Comparison of ENCODE assay signal across 8 cellular contexts in genomic region chr4:163495900-163496299, GRCh38. TPM values are rescaled to one million over a fixed set of nuclear protein-coding genes. Genes with fewer than 3 reads are reported as not detected.
DNase-seq lines count a peak whose midpoint lies in the region; ATAC-seq and TF ChIP-seq lines count a peak whose summit lies in the region.

No MANE protein-coding gene starts in this region.

- H3K36me3 ChIP-seq in OCI-LY1 (ENCODE audit: insufficient read depth, low read length) (peaks cover 32% of the 10 kb centered on the region), endodermal cell (ENCODE audit: control insufficient read depth, insufficient read depth, low read length) (peaks cover 13% of the 10 kb centered on the region)

- H3K27ac ChIP-seq in OCI-LY1 (ENCODE audit: low read depth, low read length, poor library complexity, severe bottlenecking) (peak overlapping the region; percentile 25), endodermal cell (ENCODE audit: low read depth, low read length) (no peak overlapping the region)

- H3K4me3 Mint-ChIP-seq in endodermal cell = peak overlapping the region; percentile 98
- H3K4me3 Mint-ChIP-seq in stimulated activated naive B cell treated with anti-CD40 and anti-IgM and Interleukin-4, amounts not matched to agents 10 μg/mL and 1 μg/mL and 100 μg/mL, for 72 hours = peak overlapping the region; percentile 85 to 96

- no peaks in the 10 kb centered on the region for H3K9me3 Mint-ChIP-seq in endodermal cell
- no peaks in the 10 kb centered on the region for H3K9me3 Mint-ChIP-seq in stimulated activated naive B cell treated with anti-CD40 and anti-IgM and Interleukin-4, amounts not matched to agents 10 μg/mL and 1 μg/mL and 100 μg/mL, for 72 hours

- 29 to 39% methylated on average over 1 of the region's 1 CpG for WGBS in endodermal cell (ENCODE audit: insufficient coverage in 1 of 2, insufficient read length in 1 of 2), 2 experiments

- peaks cover 13% of the 10 kb centered on the region for H3K36me3 Mint-ChIP-seq in endodermal cell (ENCODE audit: low read depth)
- H3K36me3 Mint-ChIP-seq in stimulated activated naive B cell treated with anti-CD40 and anti-IgM and Interleukin-4, amounts not matched to agents 10 μg/mL and 1 μg/mL and 100 μg/mL, for 72 hours = peaks cover 20 to 31% of the 10 kb centered on the region in 2 donors

- H3K9me3 ChIP-seq in OCI-LY1 (ENCODE audit: low read length) (no peaks in the 10 kb centered on the region; the same call in 1 of the 2 replicates), endodermal cell (ENCODE audit: control insufficient read depth, low read length) (peaks cover 5% of the 10 kb centered on the region)

- no peaks in the 10 kb centered on the region for H3K27me3 Mint-ChIP-seq in endodermal cell (ENCODE audit: insufficient read depth)
- no peaks in the 10 kb centered on the region for H3K27me3 Mint-ChIP-seq in stimulated activated naive B cell treated with anti-CD40 and anti-IgM and Interleukin-4, amounts not matched to agents 10 μg/mL and 1 μg/mL and 100 μg/mL, for 72 hours

- peaks cover 62% of the 10 kb centered on the region for H3K79me2 ChIP-seq in OCI-LY1 (ENCODE audit: insufficient read depth, low read length)

- ATAC-seq in stimulated activated naive B cell treated with anti-CD40 and anti-IgM and Interleukin-4, amounts not matched to agents 10 μg/mL and 1 μg/mL and 100 μg/mL, for 72 hours (replicated peaks) = peak; percentile 45 to 49

- peaks cover 11% of the 10 kb centered on the region for H3K4me1 Mint-ChIP-seq in endodermal cell
- peaks cover 18 to 40% of the 10 kb centered on the region in 2 donors for H3K4me1 Mint-ChIP-seq in stimulated activated naive B cell treated with anti-CD40 and anti-IgM and Interleukin-4, amounts not matched to agents 10 μg/mL and 1 μg/mL and 100 μg/mL, for 72 hours

- H3K4me2 ChIP-seq in OCI-LY1 (ENCODE audit: low read length) = peak overlapping the region; percentile 95

- no peaks in the 10 kb centered on the region for H4K20me1 ChIP-seq in OCI-LY1 (ENCODE audit: insufficient read depth, low read length)

- H3K27ac Mint-ChIP-seq in endodermal cell = peak overlapping the region; percentile 70
- peak overlapping the region; percentile 97 for H3K27ac Mint-ChIP-seq in stimulated activated naive B cell treated with anti-CD40 and anti-IgM and Interleukin-4, amounts not matched to agents 10 μg/mL and 1 μg/mL and 100 μg/mL, for 72 hours

- H3K9ac ChIP-seq in OCI-LY1 (ENCODE audit: low read length) (peak overlapping the region; percentile 94), endodermal cell (ENCODE audit: extremely low read depth, low read length, poor library complexity, severe bottlenecking) (peak overlapping the region; percentile 93)

- TF ChIP-seq CTCF in HFF-Myc (IDR thresholded peaks at IDR 0.05; ENCODE audit: low read depth, low read length, missing control alignments) (no peak), OCI-LY1 (IDR thresholded peaks at IDR 0.05; ENCODE audit: low read length) (no peak), endodermal cell (conservative IDR thresholded peaks at IDR 0.05) (no peak)

- H3K4me1 ChIP-seq in OCI-LY1 (ENCODE audit: insufficient read depth, low read length, severe bottlenecking) (peaks cover 20% of the 10 kb centered on the region), endodermal cell (ENCODE audit: control insufficient read depth, insufficient read depth, low read length) (no peaks in the 10 kb centered on the region)

- no peaks in the 10 kb centered on the region for H3K9me2 ChIP-seq in OCI-LY1 (ENCODE audit: low read depth, low read length)

- H3K27me3 ChIP-seq in OCI-LY1 (ENCODE audit: insufficient read depth, low read length) (no peaks in the 10 kb centered on the region), endodermal cell (ENCODE audit: control insufficient read depth, insufficient read depth, low read length, poor library complexity, severe bottlenecking) (no peaks in the 10 kb centered on the region)

- H3K4me3 ChIP-seq in HFF-Myc (replicated peaks; ENCODE audit: low read depth, low read length) (peak overlapping the region; percentile 68), OCI-LY1 (ENCODE audit: low read depth, low read length, poor library complexity, severe bottlenecking) (peak overlapping the region; percentile 90), endodermal cell (ENCODE audit: low read length) (peak overlapping the region; percentile 90)

- H3F3A ChIP-seq in OCI-LY1 (ENCODE audit: insufficient read depth, low read length) = peaks cover 9% of the 10 kb centered on the region; the same call in 1 of the 2 replicates

- no peak overlapping the region for H2AFZ ChIP-seq in OCI-LY1 (ENCODE audit: low read length)

- peak; percentile 34 for DNase-seq in DMS 273 (lab: John Stamatoyannopoulos, UW; ENCODE audit: unreplicated experiment)
- DNase-seq in DMS 273 treated with DMSO at 0.1 percent for 48 hours (lab: John Stamatoyannopoulos, UW) = no peak
- no peak for DNase-seq in HFF-Myc (ENCODE audit: extremely low read depth, low read depth)
- DNase-seq in endodermal cell = no peak
- DNase-seq in stimulated activated naive B cell treated with anti-CD40 and anti-IgM and Interleukin-4, amounts not matched to agents 10 μg/mL and 1 μg/mL and 100 μg/mL, for 72 hours = peak; percentile 39
- no peak for DNase-seq in NCI-H2196 treated with DMSO at 0.1 percent for 48 hours (lab: John Stamatoyannopoulos, UW; ENCODE audit: unreplicated experiment)
- no peak for DNase-seq in NCI-H524 treated with DMSO at 0.1 percent for 48 hours (lab: John Stamatoyannopoulos, UW)

RNA-seq across cellular contexts. Expression of gene TMA16, which starts 1.4 kb away (rescaled TPM):
- total RNA-seq in endodermal cell = 10 to 100 TPM; 54.7 to 68.8 TPM
- 46.4 TPM for polyA plus RNA-seq in endodermal cell (2013, experiment 1 of 2)
- polyA plus RNA-seq in endodermal cell (2013, experiment 2 of 2) = 40.2 TPM

RNA-seq across cellular contexts. Expression of gene TKTL2, which starts 22.3 kb away (rescaled TPM):
- not detected for total RNA-seq in endodermal cell
- not detected for polyA plus RNA-seq in endodermal cell (2013, experiment 1 of 2)
- not detected for polyA plus RNA-seq in endodermal cell (2013, experiment 2 of 2)

Comparison
In these comparisons a context has a peak if more than half of its experiments do, and no peak if none do; other contexts are left out.
1. DNase-seq: peak in DMS 273 (single experiment) and stimulated activated naive B cell treated with anti-CD40 and anti-IgM and Interleukin-4, amounts not matched to agents 10 μg/mL and 1 μg/mL and 100 μg/mL, for 72 hours (single experiment); none in DMS 273 treated with DMSO at 0.1 percent for 48 hours (single experiment), HFF-Myc (single experiment), endodermal cell (single experiment), NCI-H2196 treated with DMSO at 0.1 percent for 48 hours (single experiment) and NCI-H524 treated with DMSO at 0.1 percent for 48 hours (single experiment).
2. Peak in every context shown above with its lines, with median percentiles within 50 percentile points of each other: H3K4me3 ChIP-seq.